11 cellular contexts compared by ENCODE assay signal in the genomic region with DNA sequence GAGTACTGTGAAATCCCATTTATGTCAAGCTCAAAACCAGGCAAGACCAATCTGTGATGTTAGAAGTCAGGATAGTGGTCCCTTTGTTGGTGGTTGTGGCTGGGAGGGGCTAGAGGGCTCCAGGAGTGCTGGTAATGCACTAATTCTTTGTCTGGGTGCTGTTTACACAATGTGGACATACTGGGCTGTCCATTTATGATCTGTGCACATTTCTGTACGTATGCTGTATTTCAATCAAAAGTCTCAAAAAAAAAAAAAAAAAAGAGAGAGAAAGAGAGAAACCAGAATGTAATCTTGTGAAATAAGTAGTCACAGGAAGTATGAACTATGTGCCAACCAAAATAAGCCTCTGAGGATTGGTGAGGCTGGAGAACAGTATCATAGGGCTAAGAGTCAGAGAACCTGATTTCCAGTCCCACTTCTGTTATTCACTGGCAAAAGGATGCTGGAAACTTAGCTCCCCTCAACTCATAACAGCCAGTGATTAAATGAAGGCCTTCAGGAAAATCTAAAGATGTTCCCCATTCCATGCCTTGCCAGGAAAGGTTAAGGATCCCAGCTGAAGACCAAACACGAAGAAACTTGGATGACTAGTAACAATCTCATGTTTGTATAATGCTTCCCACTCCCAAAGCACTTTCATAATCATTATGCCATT. TPM values are rescaled to one million over a fixed set of nuclear protein-coding genes. Genes with fewer than 3 reads are reported as not detected.
DNase-seq lines count a peak whose midpoint lies in the region; ATAC-seq, FAIRE-seq and TF ChIP-seq lines count a peak whose summit lies in the region.
"Had no signal": no experiment of that assay in that cellular context is flagged by ENCODE, and none has a peak within 500 bp of the region (broad histone marks: within the 10 kb centered on the region; RNA-seq: fewer than 3 reads in every experiment).

No MANE protein-coding gene starts in this region.

- intact Hi-C loops in endothelial cell of umbilical vein (cut with micrococcal nuclease) = no loop called here
- intact Hi-C loops in psoas muscle (cut with DNase I) = loop anchor here (5.0 to 10.0 kb wide), 4 partner anchors 66 to 312 kb away; a partner anchor contains a TSS

- no peaks in the 10 kb centered on the region for H3K9me1 ChIP-seq in endothelial cell of umbilical vein (replicated peaks; ENCODE audit: control insufficient read depth, extremely low read depth, insufficient read depth, low read length)

- H2AFZ ChIP-seq in endothelial cell of umbilical vein (ENCODE audit: low read depth, low read length) = peak overlapping the region; percentile 38

- BruUV-seq in endothelial cell of umbilical vein (replicated peaks; lab: Mats Ljungman, UMichigan) = no TSS peak

- DNase-seq in NCI-H226 (peak; percentile 62), endothelial cell of umbilical vein (ENCODE audit: low read depth, low spot score) (peak; percentile 30), psoas muscle (no peak), KBM-7 (no peak), NCI-H1436 treated with DMSO at 0.1 percent for 48 hours (lab: John Stamatoyannopoulos, UW) (no peak)
- DNase-seq in effector CD4-positive, alpha-beta T cell = no peak
- DNase-seq: COR-L47, H9, NCI-H2081 treated with DMSO at 0.1 percent for 48 hours had no signal

- H3K4me3 ChIP-seq in BLaER1 = no peak overlapping the region
- no peak overlapping the region for H3K4me3 ChIP-seq in endothelial cell of umbilical vein (replicated peaks in 1 of 3; ENCODE audit: insufficient read depth in 1 of 3, low read depth in 1 of 3, low read length in 3 of 3)
- H3K4me3 ChIP-seq in psoas muscle = no peak overlapping the region

- H3K79me2 ChIP-seq in endothelial cell of umbilical vein (ENCODE audit: control insufficient read depth, insufficient read depth, low read length) = no peaks in the 10 kb centered on the region

- POLR2A ChIA-PET in endothelial cell of umbilical vein (lab: Charles Lee) = interaction anchor here (0.6 to 0.7 kb wide), 2 partner anchors 25 to 181 kb away, joined by 3 to 4 read pairs; no protein-coding TSS in a partner anchor

- H3K4me1 ChIP-seq in BLaER1 (peaks cover 49% of the 10 kb centered on the region), endothelial cell of umbilical vein (ENCODE audit: control insufficient read depth, extremely low read depth, insufficient read depth, low read length) (peaks cover 26% of the 10 kb centered on the region), psoas muscle (peaks cover 9% of the 10 kb centered on the region)

- no peaks in the 10 kb centered on the region for H3K9me3 ChIP-seq in BLaER1
- no peaks in the 10 kb centered on the region for H3K9me3 ChIP-seq in endothelial cell of umbilical vein (replicated peaks; ENCODE audit: control insufficient read depth, insufficient read depth, low read length)
- no peaks in the 10 kb centered on the region for H3K9me3 ChIP-seq in psoas muscle

- H3K27ac ChIP-seq in BLaER1 (no peak overlapping the region), endothelial cell of umbilical vein (ENCODE audit: insufficient read depth, low read depth, low read length) (peak overlapping the region; percentile 42), psoas muscle (peak overlapping the region; percentile 60)

- 75 to 80% (median 78%) methylated on average over 2 of the region's 2 CpGs for WGBS in psoas muscle, 3 donors

- H3K27me3 ChIP-seq in BLaER1 (no peaks in the 10 kb centered on the region), endothelial cell of umbilical vein (ENCODE audit: control insufficient read depth in 2 of 2, insufficient read depth in 2 of 2, low read length in 2 of 2) (no peaks in the 10 kb centered on the region), psoas muscle (ENCODE audit: insufficient read depth in 3 of 3, low read length in 2 of 3) (no peaks in the 10 kb centered on the region)

- H3K36me3 ChIP-seq in BLaER1 (no peaks in the 10 kb centered on the region), endothelial cell of umbilical vein (ENCODE audit: control insufficient read depth in 2 of 2, extremely low read depth in 1 of 2, insufficient read depth in 2 of 2, low read length in 2 of 2) (no peaks in the 10 kb centered on the region), psoas muscle (ENCODE audit: insufficient read depth in 1 of 2, low read depth in 1 of 2) (no peaks in the 10 kb centered on the region)

- ATAC-seq in psoas muscle = no peak
- ATAC-seq in GM18520 (IDR thresholded peaks at IDR 0.05; ENCODE audit: unreplicated experiment) = no peak

- peak; percentile 74 for FAIRE-seq in endothelial cell of umbilical vein (lab: Jason Lieb, UNC)

- dilution Hi-C loops in endothelial cell of umbilical vein (cut with MboI; ENCODE audit: extremely low pct_ligation_motif_present, low sequenced_read_pairs) = no loop called here

- H4K20me1 ChIP-seq in BLaER1 (no peaks in the 10 kb centered on the region), endothelial cell of umbilical vein (replicated peaks; ENCODE audit: control insufficient read depth, extremely low read depth, insufficient read depth, low read length) (no peaks in the 10 kb centered on the region)

- no peak overlapping the region for H3K9ac ChIP-seq in BLaER1
- H3K9ac ChIP-seq in endothelial cell of umbilical vein (replicated peaks; ENCODE audit: extremely low read depth, insufficient read depth, low read length) = no peak overlapping the region

- H3K4me2 ChIP-seq in BLaER1 = peak overlapping the region; percentile 68
- H3K4me2 ChIP-seq in endothelial cell of umbilical vein (ENCODE audit: insufficient read depth, low read length) = no peak overlapping the region

- TF ChIP-seq CTCF in endothelial cell of umbilical vein (IDR thresholded peaks at IDR 0.05; ENCODE audit: extremely low read depth in 1 of 2, insufficient read depth in 1 of 2, low read depth in 1 of 2, low read length in 2 of 2) (no peak), psoas muscle (IDR thresholded peaks at IDR 0.05) (no peak)

- CTCF ChIA-PET in endothelial cell of umbilical vein (lab: Charles Lee) = interaction anchor here (0.8 to 4.1 kb wide), 12 partner anchors 10 to 189 kb away, joined by 3 to 23 read pairs (median 6); a partner anchor contains a TSS

- in situ Hi-C loops in KBM-7 (cut with MboI; ENCODE audit: low pct_unique_long_range_greater_than_20kb, low sequenced_read_pairs) = no loop called here

- no peak for TF ChIP-seq POLR2A in endothelial cell of umbilical vein (IDR thresholded peaks at IDR 0.05; ENCODE audit: low read depth, low read length)

TF ChIP-seq in endothelial cell of umbilical vein, 7 proteins besides CTCF, POLR2A, EP300 and RAD21:
- TF ChIP-seq, protein P1, sequence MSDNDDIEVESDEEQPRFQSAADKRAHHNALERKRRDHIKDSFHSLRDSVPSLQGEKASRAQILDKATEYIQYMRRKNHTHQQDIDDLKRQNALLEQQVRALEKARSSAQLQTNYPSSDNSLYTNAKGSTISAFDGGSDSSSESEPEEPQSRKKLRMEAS (IDR thresholded peaks at IDR 0.05; ENCODE audit: insufficient read depth, insufficient read length) = no peak
- TF ChIP-seq EZH2 (IDR thresholded peaks at IDR 0.05; ENCODE audit: borderline replicate concordance, low read depth, low read length, severe bottlenecking) (no peak), POLR2AphosphoS5 (IDR thresholded peaks at IDR 0.05; ENCODE audit: insufficient read depth, low read depth, low read length) (no peak), FOS (IDR thresholded peaks at IDR 0.05; ENCODE audit: borderline replicate concordance, insufficient read depth, low read length) (no peak)

RNA-seq across cellular contexts. Expression of a gene that starts 19.6 kb away (rescaled TPM):
- total RNA-seq in endothelial cell of umbilical vein = 85.9 and 98.6 TPM in 2 replicates
- 79.5 and 85.7 TPM in 2 replicates for polyA plus RNA-seq in endothelial cell of umbilical vein
- polyA plus RNA-seq in endothelial cell of umbilical vein (2011; cell fraction: cytosol; rRNA removed) = 79.3 and 81.1 TPM in 2 replicates
- polyA plus RNA-seq in endothelial cell of umbilical vein (2011; cell fraction: nucleus; rRNA removed) = 129 and 133 TPM in 2 replicates
- polyA plus RNA-seq in endothelial cell of umbilical vein (2012) = 35.6 and 64.2 TPM in 2 replicates
- polyA minus RNA-seq in endothelial cell of umbilical vein = 123 and 155 TPM in 2 replicates
- 11.6 TPM for polyA minus RNA-seq in endothelial cell of umbilical vein (2011; cell fraction: cytosol; rRNA and poly(A)+ RNA removed)
- 51.9 and 71.3 TPM in 2 replicates for polyA minus RNA-seq in endothelial cell of umbilical vein (2011; cell fraction: nucleus; rRNA and poly(A)+ RNA removed)
- 1 to 10 TPM; 3.4 to 5.7 (median 4.5) TPM for total RNA-seq in psoas muscle
- polyA plus RNA-seq in psoas muscle = 1 to 10 TPM; 2.1 to 4.5 (median 3.0) TPM

Comparison
In these comparisons a context has a peak if more than half of its experiments do, and no peak if none do; other contexts are left out.
1. DNase-seq: peak in NCI-H226 (single experiment) and endothelial cell of umbilical vein (single experiment); none in psoas muscle (0 of 2), KBM-7 (single experiment), NCI-H1436 treated with DMSO at 0.1 percent for 48 hours (single experiment) and effector CD4-positive, alpha-beta T cell (single experiment).
2. RNA of a gene that starts 19.6 kb away (total RNA-seq): 85.9 to 98.6 TPM in endothelial cell of umbilical vein; 3.4 to 5.7 TPM in psoas muscle; every median in the first group is over 10 times any median in the second.